ENCODE assay signal across 27 cellular contexts in genomic region chr16:89903908-89904515, GRCh38. TPM values are rescaled to one million over a fixed set of nuclear protein-coding genes. Genes with fewer than 3 reads are reported as not detected.
"Had no signal": no experiment of that assay in that cellular context is flagged by ENCODE, and none has a peak within 500 bp of the region (broad histone marks: within the 10 kb centered on the region; RNA-seq: fewer than 3 reads in every experiment).

No MANE protein-coding gene starts in this region.

- H3K9me3 Mint-ChIP-seq: activated B cell treated with CpG ODN at 0.5 μM for 24 hours; activated CD8-positive, alpha-beta T cell treated with anti-CD3 and anti-CD28 coated beads for 36 hours; activated naive CD4-positive, alpha-beta T cell treated with anti-CD3 and anti-CD28 coated beads for 36 hours; activated naive CD8-positive, alpha-beta T cell treated with anti-CD3 and anti-CD28 coated beads for 36 hours; stimulated activated naive B cell treated with anti-CD40 and anti-IgM and Interleukin-4, amounts not matched to agents 10 μg/mL and 1 μg/mL and 100 μg/mL, for 72 hours; T-helper 2 cell treated with Interferon-gamma antibody and Interleukin-4, amounts not matched to agents 5 μg/mL and 100 μg/mL, for 36 hours had no signal

- DNase-seq: activated B cell treated with CpG ODN at 0.5 μM for 24 hours; activated CD4-positive, alpha-beta T cell treated with anti-CD3 and anti-CD28 coated beads, Interleukin-2, amount 50 U/mL, for 1 hour; activated CD8-positive, alpha-beta memory T cell treated with anti-CD3 and anti-CD28 coated beads, Interleukin-2, amount 10 ng/mL, durations not matched to agents 7 days and 5 days; activated CD8-positive, alpha-beta T cell treated with anti-CD3 and anti-CD28 coated beads for 36 hours; activated effector memory CD4-positive, alpha-beta T cell treated with Interleukin-2 at 50 U/mL for 16 hours; activated naive CD4-positive, alpha-beta T cell treated with anti-CD3 and anti-CD28 coated beads for 36 hours; activated naive CD8-positive, alpha-beta T cell treated with anti-CD3 and anti-CD28 coated beads for 36 hours; adrenal gland; cerebellar nuclear complex; colonic mucosa; effector CD8-positive, alpha-beta T cell; erythroblast; foreskin fibroblast; heart left ventricle; kidney glomerular epithelial cell; left ventricle myocardium inferior; small intestine; stimulated activated CD4-positive, alpha-beta T cell treated with anti-CD3 and anti-CD28 coated beads, Interleukin-4, amount 100 ng/mL, for 4 hours; stimulated activated CD8-positive, alpha-beta memory T cell treated with anti-CD3 and anti-CD28 coated beads, Interleukin-4, amount 100 ng/mL, for 48 hours; stimulated activated naive B cell treated with anti-CD40 and anti-IgM and Interleukin-4, amounts not matched to agents 10 μg/mL and 1 μg/mL and 100 μg/mL, for 72 hours; stomach; tibial artery had no signal

- H3K27ac ChIP-seq: adrenal gland, ascending aorta, cardiac muscle cell, colonic mucosa, heart left ventricle, left ventricle myocardium inferior, neural progenitor cell, stomach, tibial artery had no signal

- ATAC-seq: activated CD8-positive, alpha-beta memory T cell treated with anti-CD3 and anti-CD28 coated beads, Interleukin-2, amount 10 ng/mL, durations not matched to agents 7 days and 5 days; activated CD8-positive, alpha-beta T cell treated with anti-CD3 and anti-CD28 coated beads for 36 hours; heart left ventricle; stimulated activated naive B cell treated with anti-CD40 and anti-IgM and Interleukin-4, amounts not matched to agents 10 μg/mL and 1 μg/mL and 100 μg/mL, for 72 hours had no signal

- H3K4me3 ChIP-seq: adrenal gland, ascending aorta, cardiac muscle cell, colonic mucosa, heart left ventricle, left ventricle myocardium inferior, neural progenitor cell, stomach, tibial artery had no signal

- H3K4me1 Mint-ChIP-seq: activated B cell treated with CpG ODN at 0.5 μM for 24 hours; activated CD8-positive, alpha-beta memory T cell treated with anti-CD3 and anti-CD28 coated beads, Interleukin-2, amount 10 ng/mL, durations not matched to agents 7 days and 5 days; brain; neural progenitor cell had no signal

- H3K27me3 Mint-ChIP-seq: activated B cell treated with CpG ODN at 0.5 μM for 24 hours; activated CD8-positive, alpha-beta memory T cell treated with anti-CD3 and anti-CD28 coated beads, Interleukin-2, amount 10 ng/mL, durations not matched to agents 7 days and 5 days; activated CD8-positive, alpha-beta T cell treated with anti-CD3 and anti-CD28 coated beads for 36 hours; activated naive CD8-positive, alpha-beta T cell treated with anti-CD3 and anti-CD28 coated beads for 36 hours; brain; stimulated activated naive B cell treated with anti-CD40 and anti-IgM and Interleukin-4, amounts not matched to agents 10 μg/mL and 1 μg/mL and 100 μg/mL, for 72 hours had no signal

- H3K9me3 ChIP-seq: adrenal gland, ascending aorta, colonic mucosa, heart left ventricle, left ventricle myocardium inferior, stomach, tibial artery had no signal

- H3K4me3 Mint-ChIP-seq: activated B cell treated with CpG ODN at 0.5 μM for 24 hours; activated CD8-positive, alpha-beta memory T cell treated with anti-CD3 and anti-CD28 coated beads, Interleukin-2, amount 10 ng/mL, durations not matched to agents 7 days and 5 days; activated CD8-positive, alpha-beta T cell treated with anti-CD3 and anti-CD28 coated beads for 36 hours; activated naive CD4-positive, alpha-beta T cell treated with anti-CD3 and anti-CD28 coated beads for 36 hours; activated naive CD8-positive, alpha-beta T cell treated with anti-CD3 and anti-CD28 coated beads for 36 hours; brain; neural progenitor cell; stimulated activated naive B cell treated with anti-CD40 and anti-IgM and Interleukin-4, amounts not matched to agents 10 μg/mL and 1 μg/mL and 100 μg/mL, for 72 hours; T-helper 2 cell treated with Interferon-gamma antibody and Interleukin-4, amounts not matched to agents 5 μg/mL and 100 μg/mL, for 36 hours had no signal

- H3K27ac Mint-ChIP-seq: activated B cell treated with CpG ODN at 0.5 μM for 24 hours; activated CD8-positive, alpha-beta memory T cell treated with anti-CD3 and anti-CD28 coated beads, Interleukin-2, amount 10 ng/mL, durations not matched to agents 7 days and 5 days; activated CD8-positive, alpha-beta T cell treated with anti-CD3 and anti-CD28 coated beads for 36 hours; activated naive CD4-positive, alpha-beta T cell treated with anti-CD3 and anti-CD28 coated beads for 36 hours; activated naive CD8-positive, alpha-beta T cell treated with anti-CD3 and anti-CD28 coated beads for 36 hours; neural progenitor cell; stimulated activated naive B cell treated with anti-CD40 and anti-IgM and Interleukin-4, amounts not matched to agents 10 μg/mL and 1 μg/mL and 100 μg/mL, for 72 hours; T-helper 2 cell treated with Interferon-gamma antibody and Interleukin-4, amounts not matched to agents 5 μg/mL and 100 μg/mL, for 36 hours had no signal

- H3K4me1 ChIP-seq: adrenal gland, ascending aorta, colonic mucosa, heart left ventricle, left ventricle myocardium inferior, neural progenitor cell, stomach, tibial artery had no signal

- H3K36me3 ChIP-seq: neural progenitor cell had no signal

- H3K27me3 ChIP-seq: adrenal gland, ascending aorta, cardiac muscle cell, colonic mucosa, heart left ventricle, neural progenitor cell, stomach, tibial artery had no signal

RNA-seq across cellular contexts. Expression of gene TUBB3, which starts 19.1 kb away (rescaled TPM):
- total RNA-seq: activated naive CD8-positive, alpha-beta T cell treated with anti-CD3 and anti-CD28 coated beads for 36 hours had no signal
